Comparison of ENCODE assay signal across 13 cellular contexts in the genomic region with DNA sequence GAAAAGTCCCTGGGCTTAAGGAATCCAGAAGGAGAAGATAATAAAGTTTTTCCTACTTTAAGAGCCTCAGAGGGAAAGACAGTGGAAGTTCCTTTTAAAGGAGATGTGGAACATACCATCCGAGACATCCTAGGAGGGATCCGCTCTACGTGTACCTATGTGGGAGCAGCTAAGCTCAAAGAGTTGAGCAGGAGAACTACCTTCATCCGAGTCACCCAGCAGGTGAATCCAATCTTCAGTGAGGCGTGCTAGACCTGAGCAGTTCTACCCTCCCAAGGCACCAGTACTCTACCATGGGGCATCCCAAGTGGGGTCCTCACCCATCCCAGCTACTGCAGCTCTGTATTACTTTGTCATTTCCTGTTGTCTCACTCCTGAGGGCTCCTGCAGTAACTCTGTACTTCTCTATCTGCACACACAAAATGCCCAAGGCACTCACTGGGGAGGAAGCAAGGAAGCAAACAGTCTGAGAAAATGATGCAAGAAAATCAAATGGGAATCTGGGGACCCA. TPM values are rescaled to one million over a fixed set of nuclear protein-coding genes. Genes with fewer than 3 reads are reported as not detected.
A peak's percentile ranks its signal among the peaks of the same experiment; 100 is the strongest.
DNase-seq lines count a peak whose midpoint lies in the region; TF ChIP-seq lines count a peak whose summit lies in the region.
"Had no signal": no experiment of that assay in that cellular context is flagged by ENCODE, and none has a peak within 500 bp of the region (broad histone marks: within the 10 kb centered on the region; RNA-seq: fewer than 3 reads in every experiment).

No MANE protein-coding gene starts in this region.

- peaks cover 70% of the 10 kb centered on the region for H3K36me3 Mint-ChIP-seq in T-helper 2 cell treated with Interferon-gamma antibody and Interleukin-4, amounts not matched to agents 5 μg/mL and 100 μg/mL, for 36 hours (ENCODE audit: low read depth)
- H3K36me3 Mint-ChIP-seq in IgD-negative memory B cell = no peaks in the 10 kb centered on the region
- peaks cover 46% of the 10 kb centered on the region for H3K36me3 Mint-ChIP-seq in brain

- no peaks in the 10 kb centered on the region for H3K9me3 Mint-ChIP-seq in T-helper 2 cell treated with Interferon-gamma antibody and Interleukin-4, amounts not matched to agents 5 μg/mL and 100 μg/mL, for 36 hours
- H3K9me3 Mint-ChIP-seq in IgD-negative memory B cell (no peaks in the 10 kb centered on the region), brain (peaks cover 0 to 2% (median 0%) of the 10 kb centered on the region in 5 experiments)

- no peak for TF ChIP-seq EP300 in neural cell (conservative IDR thresholded peaks at IDR 0.05; ENCODE audit: poor library complexity, severe bottlenecking)
- TF ChIP-seq EP300 in sigmoid colon (IDR thresholded peaks at IDR 0.05) = no peak

- no peak for DNase-seq in T-helper 2 cell treated with Interferon-gamma antibody and Interleukin-4, amounts not matched to agents 5 μg/mL and 100 μg/mL, for 36 hours (ENCODE audit: low spot score)
- no peak for DNase-seq in T-helper 2 cell
- DNase-seq in sigmoid colon = no peak
- no peak for DNase-seq in dermis blood vessel endothelial cell
- DNase-seq in NCI-H1417 treated with DMSO at 0.1 percent for 48 hours (lab: John Stamatoyannopoulos, UW) = no peak
- DNase-seq: activated gamma-delta T cell, cerebellar nuclear complex, hippocampal formation, nucleus accumbens, thyroid gland had no signal

- peaks cover 49% of the 10 kb centered on the region for H3K4me1 Mint-ChIP-seq in T-helper 2 cell treated with Interferon-gamma antibody and Interleukin-4, amounts not matched to agents 5 μg/mL and 100 μg/mL, for 36 hours (ENCODE audit: low read depth)
- H3K4me1 Mint-ChIP-seq in IgD-negative memory B cell (peaks cover 31 to 48% (median 45%) of the 10 kb centered on the region in 3 donors), brain (peaks cover 80% of the 10 kb centered on the region)

- no peak overlapping the region for H3K27ac ChIP-seq in neural cell (ENCODE audit: low read length)
- H3K27ac ChIP-seq in sigmoid colon = no peak overlapping the region

- H3K27me3 ChIP-seq in neural cell (ENCODE audit: insufficient read depth, low read depth, low read length) = no peaks in the 10 kb centered on the region
- H3K27me3 ChIP-seq in sigmoid colon = no peaks in the 10 kb centered on the region
- H3K27me3 ChIP-seq: thyroid gland had no signal

- no peak overlapping the region for H3K4me3 Mint-ChIP-seq in T-helper 2 cell treated with Interferon-gamma antibody and Interleukin-4, amounts not matched to agents 5 μg/mL and 100 μg/mL, for 36 hours
- H3K4me3 Mint-ChIP-seq in IgD-negative memory B cell (peak overlapping the region in 2 of 4 donors; percentile 39 to 92), brain (peak overlapping the region in 4 of 5 experiments; percentile 46 to 97 (median 94))

- no peaks in the 10 kb centered on the region for H3K9me3 ChIP-seq in neural cell (ENCODE audit: low read length)
- no peaks in the 10 kb centered on the region for H3K9me3 ChIP-seq in sigmoid colon
- H3K9me3 ChIP-seq: thyroid gland had no signal

- TF ChIP-seq RAD21 in neural cell (conservative IDR thresholded peaks at IDR 0.05) = no peak

- H3K79me2 ChIP-seq in neural cell (replicated peaks; ENCODE audit: insufficient read depth, low read length) = peaks cover 25% of the 10 kb centered on the region

- no peak for TF ChIP-seq POLR2A in sigmoid colon (IDR thresholded peaks at IDR 0.05)

- H3K27ac Mint-ChIP-seq in T-helper 2 cell treated with Interferon-gamma antibody and Interleukin-4, amounts not matched to agents 5 μg/mL and 100 μg/mL, for 36 hours = peak overlapping the region; percentile 13
- H3K27ac Mint-ChIP-seq in IgD-negative memory B cell (peak overlapping the region; percentile 35 to 92 (median 84)), brain (peak overlapping the region in 4 of 5 experiments; percentile 46 to 100 (median 76))

- no peaks in the 10 kb centered on the region for H3K27me3 Mint-ChIP-seq in T-helper 2 cell treated with Interferon-gamma antibody and Interleukin-4, amounts not matched to agents 5 μg/mL and 100 μg/mL, for 36 hours (ENCODE audit: low read depth)
- H3K27me3 Mint-ChIP-seq in IgD-negative memory B cell (no peaks in the 10 kb centered on the region), brain (peaks cover 15% of the 10 kb centered on the region)

- no peaks in the 10 kb centered on the region for H3K9me2 ChIP-seq in neural cell (ENCODE audit: insufficient read depth, low read length)

- H3K4me1 ChIP-seq in sigmoid colon = peaks cover 0 to 52% (median 44%) of the 10 kb centered on the region in 4 donors

- H2AFZ ChIP-seq in neural cell (ENCODE audit: low read depth, low read length) = no peak overlapping the region

- H4K20me1 ChIP-seq in neural cell (ENCODE audit: insufficient read depth) = peaks cover 5% of the 10 kb centered on the region

- 93 to 94% methylated on average over 5 of the region's 5 CpGs for WGBS in sigmoid colon, 2 donors

- H3K9ac ChIP-seq in neural cell (ENCODE audit: low read length) = no peak overlapping the region

- H3K4me3 ChIP-seq in neural cell (ENCODE audit: low read length) (peak overlapping the region; percentile 79), sigmoid colon (no peak overlapping the region)
- H3K4me3 ChIP-seq: thyroid gland had no signal

- intact Hi-C loops in sigmoid colon (cut with DNase I) = no loop called here

- H3K4me2 ChIP-seq in neural cell (ENCODE audit: low read length) = no peak overlapping the region

- no peak for TF ChIP-seq CTCF in brain (conservative IDR thresholded peaks at IDR 0.05)
- no peak for TF ChIP-seq CTCF in neural cell (IDR thresholded peaks at IDR 0.05; ENCODE audit: poor library complexity, severe bottlenecking)
- no peak for TF ChIP-seq CTCF in sigmoid colon (IDR thresholded peaks at IDR 0.05)

- peaks cover 3% of the 10 kb centered on the region for H3F3A ChIP-seq in neural cell (ENCODE audit: insufficient read depth, low read length, poor library complexity, severe bottlenecking)

- H3K36me3 ChIP-seq in neural cell (ENCODE audit: insufficient read depth, low read length) (peaks cover 16% of the 10 kb centered on the region), sigmoid colon (peaks cover 30 to 70% (median 45%) of the 10 kb centered on the region in 4 donors)

TF ChIP-seq in neural cell, 6 proteins besides CTCF, POLR2A, EP300 and RAD21 (continues in another document):
- no peak for TF ChIP-seq MXI1 (conservative IDR thresholded peaks at IDR 0.05; ENCODE audit: poor library complexity, severe bottlenecking)
- TF ChIP-seq SMC3 (conservative IDR thresholded peaks at IDR 0.05; ENCODE audit: poor library complexity) = no peak

RNA-seq across cellular contexts. Expression of a gene that starts 3.8 kb away (rescaled TPM):
- polyA plus RNA-seq in IgD-negative memory B cell (186 TPM), brain (ENCODE audit: insufficient read depth, low read depth, low replicate concordance) (105 TPM), neural cell (103 and 120 TPM in 2 replicates), sigmoid colon (10 to 100 TPM; 41.4 to 54.1 (median 43.5) TPM)
- polyA minus RNA-seq in neural cell = 63.4 and 79.1 TPM in 2 replicates
- total RNA-seq in sigmoid colon (10 to 100 TPM; 36.6 to 55.3 (median 50.1) TPM), dermis blood vessel endothelial cell (68.4 and 71.7 TPM in 2 replicates)

RNA-seq across cellular contexts. Expression of a gene that starts 5.9 kb away (rescaled TPM):
- polyA plus RNA-seq in IgD-negative memory B cell (64.1 TPM), brain (ENCODE audit: insufficient read depth, low read depth, low replicate concordance) (71.7 TPM), neural cell (132 and 403 TPM in 2 replicates), sigmoid colon (10 to 100 TPM; 56.5 to 97.1 (median 58.9) TPM)
- polyA minus RNA-seq in neural cell = 47.6 and 47.7 TPM in 2 replicates
- total RNA-seq in sigmoid colon (10 to 100 TPM; 44.3 to 63.9 (median 48.3) TPM), dermis blood vessel endothelial cell (108 and 121 TPM in 2 replicates)

RNA-seq across cellular contexts. Expression of a gene that starts 6.4 kb away (rescaled TPM):
- polyA plus RNA-seq in IgD-negative memory B cell (273 TPM), brain (ENCODE audit: insufficient read depth, low read depth, low replicate concordance) (330 TPM), neural cell (406 and 431 TPM in 2 replicates), sigmoid colon (100 to 1,000 TPM; 204 to 243 (median 221) TPM)
- polyA minus RNA-seq in neural cell = 67.9 and 90.5 TPM in 2 replicates
- total RNA-seq in sigmoid colon (100 to 1,000 TPM; 104 to 217 (median 189) TPM), dermis blood vessel endothelial cell (197 and 248 TPM in 2 replicates)

RNA-seq across cellular contexts. Expression of a gene that starts 22.7 kb away (rescaled TPM):
- polyA plus RNA-seq in IgD-negative memory B cell (33.5 TPM), brain (ENCODE audit: insufficient read depth, low read depth, low replicate concordance) (40.2 TPM), neural cell (94.2 and 116 TPM in 2 replicates), sigmoid colon (10 to 100 TPM; 15.1 to 34.2 (median 28.8) TPM)
- 21.9 and 25.9 TPM in 2 replicates for polyA minus RNA-seq in neural cell
- total RNA-seq in sigmoid colon (10 to 100 TPM; 22.4 to 31.7 (median 26.5) TPM), dermis blood vessel endothelial cell (5.9 and 23.7 TPM in 2 replicates)

RNA-seq across cellular contexts. Expression of a gene that starts 24.4 kb away (rescaled TPM):
- polyA plus RNA-seq in IgD-negative memory B cell (not detected), brain (ENCODE audit: insufficient read depth, low read depth, low replicate concordance) (1.8 TPM), neural cell (3.6 and 7.5 TPM in 2 replicates), sigmoid colon (1 to 10 TPM in 1 of 3 donors, under 1 TPM in 2; 0.60 to 2.7 (median 0.69) TPM)
- polyA minus RNA-seq in neural cell = 1.6 and 4.9 TPM in 2 replicates
- total RNA-seq in sigmoid colon (1 to 10 TPM in 2 of 4 donors, under 1 TPM in 1, not detected in 1; 0.33 to 1.1 (median 1.1) TPM), dermis blood vessel endothelial cell (0.17 and 0.51 TPM in 2 replicates)

Comparison
In these comparisons a context has a peak if more than half of its experiments do, and no peak if none do; other contexts are left out.
1. H3K27ac Mint-ChIP-seq: peak in every context shown above with its lines; median percentile 84 in IgD-negative memory B cell; 76 in brain; 13 in T-helper 2 cell treated with Interferon-gamma antibody and Interleukin-4, amounts not matched to agents 5 μg/mL and 100 μg/mL, for 36 hours.